Comparison of ENCODE assay signal across 8 cellular contexts in genomic region chr17:75047398-75048098, GRCh38. TPM values are rescaled to one million over a fixed set of nuclear protein-coding genes. Genes with fewer than 3 reads are reported as not detected.
A peak's percentile ranks its signal among the peaks of the same experiment; 100 is the strongest.
DNase-seq lines count a peak whose midpoint lies in the region; ATAC-seq and TF ChIP-seq lines count a peak whose summit lies in the region.

No MANE protein-coding gene starts in this region.

- no peaks in the 10 kb centered on the region for H3K27me3 ChIP-seq in SJCRH30
- no peaks in the 10 kb centered on the region for H3K27me3 ChIP-seq in right lobe of liver

- H3K9me3 ChIP-seq in SJCRH30 (replicated peaks) (no peaks in the 10 kb centered on the region), right lobe of liver (no peaks in the 10 kb centered on the region)

- H3K36me3 ChIP-seq in SJCRH30 (peaks cover 23% of the 10 kb centered on the region), right lobe of liver (peaks cover 0 to 8% (median 2%) of the 10 kb centered on the region in 4 donors)

- H3K4me3 ChIP-seq in SJCRH30 (peak overlapping the region; percentile 94), right lobe of liver (peak overlapping the region; percentile 51 to 97 (median 90))

- ATAC-seq in HG02610 (IDR thresholded peaks at IDR 0.05; ENCODE audit: unreplicated experiment), result peak; percentile 13
- no peak for ATAC-seq in right lobe of liver

- peak; percentile 52 for DNase-seq in GM13976 (ENCODE audit: low spot score)
- DNase-seq in SJCRH30, result peak; percentile 49 to 50
- peak; percentile 58 for DNase-seq in cerebellar cortex (ENCODE audit: low spot score)
- peak; percentile 49 to 65 (median 60) for DNase-seq in right lobe of liver
- peak; percentile 25 for DNase-seq in stimulated activated naive CD4-positive, alpha-beta T cell treated with Interleukin-2 at 50 U/mL for 16 hours (lab: John Stamatoyannopoulos, UW)
- DNase-seq in NCI-H2081 treated with DMSO at 0.1 percent for 48 hours (lab: John Stamatoyannopoulos, UW), result no peak
- no peak for DNase-seq in GM19238 (ENCODE audit: insufficient read length, low spot score)

- TF ChIP-seq CTCF in GM13976 (IDR thresholded peaks at IDR 0.05; ENCODE audit: borderline replicate concordance, control extremely low read depth, extremely low read depth, insufficient read depth, missing control alignments) (no peak), right lobe of liver (IDR thresholded peaks at IDR 0.05) (no peak)

- intact Hi-C loops in right lobe of liver (cut with DNase I), result no loop called here

- in situ Hi-C loops in GM13976 (cut with MboI; ENCODE audit: low sequenced_read_pairs, unreplicated experiment), result no loop called here

- 4% methylated on average over 11 of the region's 38 CpGs for WGBS in right lobe of liver (ENCODE audit: insufficient coverage, low coverage, low lambda C conversion rate, missing lambda C conversion rate)

- H3K27ac ChIP-seq in SJCRH30, result peak overlapping the region; percentile 33; the same call in 1 of the 2 replicates
- peak overlapping the region; percentile 49 to 85 (median 64) for H3K27ac ChIP-seq in right lobe of liver

- TF ChIP-seq POLR2A in right lobe of liver (IDR thresholded peaks at IDR 0.05), result no peak

- H3K4me1 ChIP-seq in SJCRH30 (no peaks in the 10 kb centered on the region; the same call in 1 of the 2 replicates), right lobe of liver (peaks cover 0 to 21% (median 10%) of the 10 kb centered on the region in 4 donors)

RNA-seq across cellular contexts. Expression of gene KCTD2, which starts 0.5 kb away (rescaled TPM):
- total RNA-seq in SJCRH30 (2014; rRNA removed; shearing (Covaris generic)), result 34.4 and 34.5 TPM in 2 replicates
- 10 to 100 TPM in 1 of 6 experiments, 1 to 10 TPM in 5; 7.2 to 10.3 (median 8.1) TPM for total RNA-seq in right lobe of liver

RNA-seq across cellular contexts. Expression of gene ATP5PD, which starts 0.8 kb away (rescaled TPM):
- 337 and 350 TPM in 2 replicates for total RNA-seq in SJCRH30 (2014; rRNA removed; shearing (Covaris generic))
- total RNA-seq in right lobe of liver, result 100 to 1,000 TPM; 145 to 262 (median 179) TPM

RNA-seq across cellular contexts. Expression of gene MRPL58, which starts 35.1 kb away (rescaled TPM):
- 39.6 and 39.8 TPM in 2 replicates for total RNA-seq in SJCRH30 (2014; rRNA removed; shearing (Covaris generic))
- 100 to 1,000 TPM in 1 of 6 experiments, 10 to 100 TPM in 5; 23.7 to 112 (median 28.1) TPM for total RNA-seq in right lobe of liver

RNA-seq across cellular contexts. Expression of gene SLC16A5, which starts 40.2 kb away (rescaled TPM):
- total RNA-seq in SJCRH30 (2014; rRNA removed; shearing (Covaris generic)), result 0.04 TPM in 1 of 2 replicates, not detected in the other
- 1 to 10 TPM; 1.2 to 3.7 (median 1.7) TPM for total RNA-seq in right lobe of liver

Comparison
In these comparisons a context has a peak if more than half of its experiments do, and no peak if none do; other contexts are left out.
1. DNase-seq: peak in GM13976 (single experiment), SJCRH30 (2 of 2), cerebellar cortex (single experiment), right lobe of liver (3 of 3) and stimulated activated naive CD4-positive, alpha-beta T cell treated with Interleukin-2 at 50 U/mL for 16 hours (single experiment); none in NCI-H2081 treated with DMSO at 0.1 percent for 48 hours (single experiment) and GM19238 (single experiment).